In the genomic region with DNA sequence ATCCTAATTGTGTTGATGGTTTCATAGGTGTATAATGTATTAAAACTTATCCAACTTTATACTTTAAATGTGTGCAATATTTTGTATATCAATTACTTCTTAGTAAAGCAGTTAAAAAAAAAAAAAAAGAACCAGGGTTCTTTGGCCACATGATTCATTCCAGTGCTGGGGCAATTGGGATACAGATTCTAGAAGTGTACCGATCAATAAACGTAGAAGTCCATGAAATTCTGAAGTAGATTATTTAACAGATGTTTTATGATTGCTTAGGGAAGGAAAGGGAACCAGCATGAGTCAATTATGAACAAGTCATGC, we compare ENCODE assay signal across 1 cellular context.
TF ChIP-seq lines count a peak whose summit lies in the region.

No MANE protein-coding gene starts in this region.

TF ChIP-seq in K562, 482 proteins besides CTCF, POLR2A, EP300 and RAD21 (continued from another document):
- TF ChIP-seq, protein P1, sequence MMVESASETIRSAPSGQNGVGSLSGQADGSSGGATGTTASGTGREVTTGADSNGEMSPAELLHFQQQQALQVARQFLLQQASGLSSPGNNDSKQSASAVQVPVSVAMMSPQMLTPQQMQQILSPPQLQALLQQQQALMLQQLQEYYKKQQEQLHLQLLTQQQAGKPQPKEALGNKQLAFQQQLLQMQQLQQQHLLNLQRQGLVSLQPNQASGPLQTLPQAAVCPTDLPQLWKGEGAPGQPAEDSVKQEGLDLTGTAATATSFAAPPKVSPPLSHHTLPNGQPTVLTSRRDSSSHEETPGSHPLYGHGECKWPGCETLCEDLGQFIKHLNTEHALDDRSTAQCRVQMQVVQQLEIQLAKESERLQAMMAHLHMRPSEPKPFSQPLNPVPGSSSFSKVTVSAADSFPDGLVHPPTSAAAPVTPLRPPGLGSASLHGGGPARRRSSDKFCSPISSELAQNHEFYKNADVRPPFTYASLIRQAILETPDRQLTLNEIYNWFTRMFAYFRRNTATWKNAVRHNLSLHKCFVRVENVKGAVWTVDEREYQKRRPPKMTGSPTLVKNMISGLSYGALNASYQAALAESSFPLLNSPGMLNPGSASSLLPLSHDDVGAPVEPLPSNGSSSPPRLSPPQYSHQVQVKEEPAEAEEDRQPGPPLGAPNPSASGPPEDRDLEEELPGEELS (CRISPR knock-in tag; IDR thresholded peaks at IDR 0.05; ENCODE audit: borderline replicate concordance) = 0 out of 2 replicates have a peak, but pooled peaks have one; percentile 37
- TF ChIP-seq SMAD3 (CRISPR knock-in tag; conservative IDR thresholded peaks at IDR 0.05) = no peak
- TF ChIP-seq, protein P2, sequence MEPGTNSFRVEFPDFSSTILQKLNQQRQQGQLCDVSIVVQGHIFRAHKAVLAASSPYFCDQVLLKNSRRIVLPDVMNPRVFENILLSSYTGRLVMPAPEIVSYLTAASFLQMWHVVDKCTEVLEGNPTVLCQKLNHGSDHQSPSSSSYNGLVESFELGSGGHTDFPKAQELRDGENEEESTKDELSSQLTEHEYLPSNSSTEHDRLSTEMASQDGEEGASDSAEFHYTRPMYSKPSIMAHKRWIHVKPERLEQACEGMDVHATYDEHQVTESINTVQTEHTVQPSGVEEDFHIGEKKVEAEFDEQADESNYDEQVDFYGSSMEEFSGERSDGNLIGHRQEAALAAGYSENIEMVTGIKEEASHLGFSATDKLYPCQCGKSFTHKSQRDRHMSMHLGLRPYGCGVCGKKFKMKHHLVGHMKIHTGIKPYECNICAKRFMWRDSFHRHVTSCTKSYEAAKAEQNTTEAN (CRISPR knock-in tag; IDR thresholded peaks at IDR 0.05) = peak; percentile 81; the same call in 1 of the 2 replicates
- TF ChIP-seq, protein P3, sequence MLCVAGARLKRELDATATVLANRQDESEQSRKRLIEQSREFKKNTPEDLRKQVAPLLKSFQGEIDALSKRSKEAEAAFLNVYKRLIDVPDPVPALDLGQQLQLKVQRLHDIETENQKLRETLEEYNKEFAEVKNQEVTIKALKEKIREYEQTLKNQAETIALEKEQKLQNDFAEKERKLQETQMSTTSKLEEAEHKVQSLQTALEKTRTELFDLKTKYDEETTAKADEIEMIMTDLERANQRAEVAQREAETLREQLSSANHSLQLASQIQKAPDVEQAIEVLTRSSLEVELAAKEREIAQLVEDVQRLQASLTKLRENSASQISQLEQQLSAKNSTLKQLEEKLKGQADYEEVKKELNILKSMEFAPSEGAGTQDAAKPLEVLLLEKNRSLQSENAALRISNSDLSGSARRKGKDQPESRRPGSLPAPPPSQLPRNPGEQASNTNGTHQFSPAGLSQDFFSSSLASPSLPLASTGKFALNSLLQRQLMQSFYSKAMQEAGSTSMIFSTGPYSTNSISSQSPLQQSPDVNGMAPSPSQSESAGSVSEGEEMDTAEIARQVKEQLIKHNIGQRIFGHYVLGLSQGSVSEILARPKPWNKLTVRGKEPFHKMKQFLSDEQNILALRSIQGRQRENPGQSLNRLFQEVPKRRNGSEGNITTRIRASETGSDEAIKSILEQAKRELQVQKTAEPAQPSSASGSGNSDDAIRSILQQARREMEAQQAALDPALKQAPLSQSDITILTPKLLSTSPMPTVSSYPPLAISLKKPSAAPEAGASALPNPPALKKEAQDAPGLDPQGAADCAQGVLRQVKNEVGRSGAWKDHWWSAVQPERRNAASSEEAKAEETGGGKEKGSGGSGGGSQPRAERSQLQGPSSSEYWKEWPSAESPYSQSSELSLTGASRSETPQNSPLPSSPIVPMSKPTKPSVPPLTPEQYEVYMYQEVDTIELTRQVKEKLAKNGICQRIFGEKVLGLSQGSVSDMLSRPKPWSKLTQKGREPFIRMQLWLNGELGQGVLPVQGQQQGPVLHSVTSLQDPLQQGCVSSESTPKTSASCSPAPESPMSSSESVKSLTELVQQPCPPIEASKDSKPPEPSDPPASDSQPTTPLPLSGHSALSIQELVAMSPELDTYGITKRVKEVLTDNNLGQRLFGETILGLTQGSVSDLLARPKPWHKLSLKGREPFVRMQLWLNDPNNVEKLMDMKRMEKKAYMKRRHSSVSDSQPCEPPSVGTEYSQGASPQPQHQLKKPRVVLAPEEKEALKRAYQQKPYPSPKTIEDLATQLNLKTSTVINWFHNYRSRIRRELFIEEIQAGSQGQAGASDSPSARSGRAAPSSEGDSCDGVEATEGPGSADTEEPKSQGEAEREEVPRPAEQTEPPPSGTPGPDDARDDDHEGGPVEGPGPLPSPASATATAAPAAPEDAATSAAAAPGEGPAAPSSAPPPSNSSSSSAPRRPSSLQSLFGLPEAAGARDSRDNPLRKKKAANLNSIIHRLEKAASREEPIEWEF (CRISPR knock-in tag; IDR thresholded peaks at IDR 0.05) = peak; percentile 98
- TF ChIP-seq MCM7 (IDR thresholded peaks at IDR 0.05) = no peak
